In genomic region chr20:17867546-17867945, GRCh38 we compare ENCODE assay signal across 11 cellular contexts.
"Had no signal": no experiment of that assay in that cellular context is flagged by ENCODE, and none has a peak within 500 bp of the region (broad histone marks: within the 10 kb centered on the region; RNA-seq: fewer than 3 reads in every experiment).

No MANE protein-coding gene starts in this region.

- H3K27ac Mint-ChIP-seq: activated naive CD4-positive, alpha-beta T cell treated with anti-CD3 and anti-CD28 coated beads, Interleukin-2, amount 10 ng/mL, durations not matched to agents 7 days and 5 days; dendritic cell treated with granulocyte-macrophage colony-stimulating factor and Interleukin-4, amounts not matched to agents 40 ng/mL and 50 ng/mL, for 4 days; stimulated activated effector memory CD8-positive, alpha-beta T cell treated with anti-CD3 and anti-CD28 coated beads, Interleukin-12 subunit alpha, Interleukin-12 subunit beta, amount 100 ng/mL, for 72 hours had no signal

- H3K9me3 ChIP-seq: prostate gland, thoracic aorta had no signal

- H3K27ac ChIP-seq: prostate gland, thoracic aorta had no signal

- H3K4me3 Mint-ChIP-seq: activated naive CD4-positive, alpha-beta T cell treated with anti-CD3 and anti-CD28 coated beads, Interleukin-2, amount 10 ng/mL, durations not matched to agents 7 days and 5 days; dendritic cell treated with granulocyte-macrophage colony-stimulating factor and Interleukin-4, amounts not matched to agents 40 ng/mL and 50 ng/mL, for 4 days; naive thymus-derived CD8-positive, alpha-beta T cell; stimulated activated effector memory CD8-positive, alpha-beta T cell treated with anti-CD3 and anti-CD28 coated beads, Interleukin-12 subunit alpha, Interleukin-12 subunit beta, amount 100 ng/mL, for 72 hours had no signal

- H3K4me3 ChIP-seq: prostate gland, thoracic aorta had no signal

- H3K4me1 ChIP-seq: prostate gland had no signal

- H3K36me3 Mint-ChIP-seq: naive thymus-derived CD8-positive, alpha-beta T cell; stimulated activated effector memory CD8-positive, alpha-beta T cell treated with anti-CD3 and anti-CD28 coated beads, Interleukin-12 subunit alpha, Interleukin-12 subunit beta, amount 100 ng/mL, for 72 hours had no signal

- H3K9me3 Mint-ChIP-seq: dendritic cell treated with granulocyte-macrophage colony-stimulating factor and Interleukin-4, amounts not matched to agents 40 ng/mL and 50 ng/mL, for 4 days; naive thymus-derived CD8-positive, alpha-beta T cell; stimulated activated effector memory CD8-positive, alpha-beta T cell treated with anti-CD3 and anti-CD28 coated beads, Interleukin-12 subunit alpha, Interleukin-12 subunit beta, amount 100 ng/mL, for 72 hours had no signal

- DNase-seq: activated CD4-positive, CD25-positive, alpha-beta regulatory T cell treated with anti-CD3 and anti-CD28 coated beads, Interleukin-2, amount 50 U/mL, for 72 hours; activated naive CD4-positive, alpha-beta T cell treated with anti-CD3 and anti-CD28 coated beads, Interleukin-2, amount 10 ng/mL, durations not matched to agents 7 days and 5 days; effector memory CD4-positive, alpha-beta T cell; left colon; naive thymus-derived CD8-positive, alpha-beta T cell; T-helper 1 cell; T1000 had no signal

- ATAC-seq: left colon; naive thymus-derived CD8-positive, alpha-beta T cell; stimulated activated effector memory CD8-positive, alpha-beta T cell treated with anti-CD3 and anti-CD28 coated beads, Interleukin-12 subunit alpha, Interleukin-12 subunit beta, amount 100 ng/mL, for 72 hours had no signal

- H3K36me3 ChIP-seq: prostate gland, thoracic aorta had no signal
